8 cellular contexts compared by ENCODE assay signal in the genomic region with DNA sequence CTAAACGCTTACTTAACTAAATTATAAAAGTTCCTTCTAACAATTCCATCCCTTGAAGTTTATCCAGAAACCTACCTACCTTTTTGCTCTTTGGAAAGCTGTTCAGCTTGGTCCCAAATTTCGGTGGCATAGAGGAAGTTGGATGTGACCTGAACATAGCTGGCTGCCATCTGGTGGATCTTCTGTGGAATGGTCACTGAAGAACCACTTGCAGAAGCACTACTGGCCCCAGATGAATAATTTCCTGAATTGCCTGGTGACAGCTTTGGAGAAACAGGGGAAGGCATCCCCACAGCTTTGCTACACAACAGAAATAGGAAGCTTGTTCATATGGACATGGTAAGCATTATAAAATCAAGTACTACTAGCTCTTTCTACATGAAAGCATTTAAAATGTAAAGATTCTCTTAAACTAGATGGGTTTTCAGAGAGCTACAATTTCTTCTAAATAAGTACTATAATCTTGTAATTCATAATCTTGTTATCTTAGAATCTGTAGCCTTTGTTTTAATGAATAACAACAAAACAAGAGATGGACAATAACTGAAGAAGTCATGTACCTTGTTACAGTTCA. TPM values are rescaled to one million over a fixed set of nuclear protein-coding genes. Genes with fewer than 3 reads are reported as not detected.
DNase-seq lines count a peak whose midpoint lies in the region; ATAC-seq, FAIRE-seq and TF ChIP-seq lines count a peak whose summit lies in the region.

No MANE protein-coding gene starts in this region.

- no peaks in the 10 kb centered on the region for H3K9me3 Mint-ChIP-seq in GM23338
- no peaks in the 10 kb centered on the region for H3K9me3 Mint-ChIP-seq in activated CD4-positive, alpha-beta T cell treated with anti-CD3 and anti-CD28 coated beads, Interleukin-2, amount 10 ng/mL, durations not matched to agents 7 days and 5 days

- DNase-seq in D721Med (ENCODE audit: insufficient read length, low spot score), result no peak
- DNase-seq in GM23338 (ENCODE audit: low spot score), result peak; percentile 67
- DNase-seq in NCI-H226, result peak; percentile 2
- DNase-seq in activated CD4-positive, alpha-beta T cell treated with anti-CD3 and anti-CD28 coated beads, Interleukin-2, amount 10 ng/mL, durations not matched to agents 7 days and 5 days, result peak; percentile 38
- peak; percentile 43 for DNase-seq in occipital lobe (lab: John Stamatoyannopoulos, UW)
- no peak for DNase-seq in KG1 (lab: John Stamatoyannopoulos, UW)

- H3K4me3 Mint-ChIP-seq in GM23338, result no peak overlapping the region
- H3K4me3 Mint-ChIP-seq in activated CD4-positive, alpha-beta T cell treated with anti-CD3 and anti-CD28 coated beads, Interleukin-2, amount 10 ng/mL, durations not matched to agents 7 days and 5 days, result no peak overlapping the region

- TF ChIP-seq EP300 in gastroesophageal sphincter (IDR thresholded peaks at IDR 0.05), result no peak

- no peaks in the 10 kb centered on the region for H3K9me3 ChIP-seq in gastroesophageal sphincter

- no peak for TF ChIP-seq POLR2A in gastroesophageal sphincter (IDR thresholded peaks at IDR 0.05)

- H3K27ac ChIP-seq in GM23338 (ENCODE audit: low read depth) (no peak overlapping the region), gastroesophageal sphincter (no peak overlapping the region)

- peak; percentile 52 for TF ChIP-seq CTCF in D721Med (IDR thresholded peaks at IDR 0.05; ENCODE audit: insufficient read depth, missing control alignments)
- peak; percentile 60 to 73 for TF ChIP-seq CTCF in GM23338 (conservative IDR thresholded peaks at IDR 0.05; ENCODE audit: low read depth in 2 of 2)
- TF ChIP-seq CTCF in gastroesophageal sphincter (IDR thresholded peaks at IDR 0.05), result peak; percentile 36 to 66 (median 60)

- no peak overlapping the region for H3K27ac Mint-ChIP-seq in GM23338
- no peak overlapping the region for H3K27ac Mint-ChIP-seq in activated CD4-positive, alpha-beta T cell treated with anti-CD3 and anti-CD28 coated beads, Interleukin-2, amount 10 ng/mL, durations not matched to agents 7 days and 5 days

- H3K4me2 ChIP-seq in GM23338, result no peak overlapping the region

- no peaks in the 10 kb centered on the region for H3K9me2 ChIP-seq in GM23338 (ENCODE audit: insufficient read depth)

- no peaks in the 10 kb centered on the region for H3K4me1 ChIP-seq in GM23338 (ENCODE audit: insufficient read depth)
- peaks cover 0 to under 1% (median 0%) of the 10 kb centered on the region in 3 donors for H3K4me1 ChIP-seq in gastroesophageal sphincter

- no peak overlapping the region for H2AFZ ChIP-seq in GM23338

- CTCF ChIA-PET in activated CD4-positive, alpha-beta T cell treated with anti-CD3 and anti-CD28 coated beads, Interleukin-2, amount 10 ng/mL, durations not matched to agents 7 days and 5 days (lab: Charles Lee), result interaction anchor here (0.6 to 1.8 kb wide), 4 partner anchors 13 to 174 kb away, joined by 3 to 5 read pairs (median 4); a partner anchor contains a TSS

- peak; percentile 83 for ATAC-seq in GM23338
- ATAC-seq in gastroesophageal sphincter, result peak; percentile 63
- ATAC-seq in HG02678 (IDR thresholded peaks at IDR 0.05; ENCODE audit: unreplicated experiment), result no peak

- no peaks in the 10 kb centered on the region for H3K27me3 Mint-ChIP-seq in GM23338 (ENCODE audit: insufficient read depth, low read depth, poor library complexity)
- no peaks in the 10 kb centered on the region for H3K27me3 Mint-ChIP-seq in activated CD4-positive, alpha-beta T cell treated with anti-CD3 and anti-CD28 coated beads, Interleukin-2, amount 10 ng/mL, durations not matched to agents 7 days and 5 days

- no peaks in the 10 kb centered on the region for H3K79me2 ChIP-seq in GM23338 (replicated peaks; ENCODE audit: insufficient read depth)

- 25 to 41% methylated on average over 2 of the region's 2 CpGs for WGBS in gastroesophageal sphincter (ENCODE audit: low coverage in 1 of 2), 2 donors

- no peak for FAIRE-seq in D721Med (lab: Jason Lieb, UNC)

- no peaks in the 10 kb centered on the region for H3K4me1 Mint-ChIP-seq in GM23338
- H3K4me1 Mint-ChIP-seq in activated CD4-positive, alpha-beta T cell treated with anti-CD3 and anti-CD28 coated beads, Interleukin-2, amount 10 ng/mL, durations not matched to agents 7 days and 5 days, result peaks cover 3% of the 10 kb centered on the region

- H3F3A ChIP-seq in GM23338 (replicated peaks; ENCODE audit: low read depth), result no peaks in the 10 kb centered on the region

- H3K36me3 Mint-ChIP-seq in GM23338 (ENCODE audit: low read depth), result peaks cover 64% of the 10 kb centered on the region
- H3K36me3 Mint-ChIP-seq in activated CD4-positive, alpha-beta T cell treated with anti-CD3 and anti-CD28 coated beads, Interleukin-2, amount 10 ng/mL, durations not matched to agents 7 days and 5 days (ENCODE audit: low read depth), result peaks cover 41% of the 10 kb centered on the region

- POLR2A ChIA-PET in activated CD4-positive, alpha-beta T cell treated with anti-CD3 and anti-CD28 coated beads, Interleukin-2, amount 10 ng/mL, durations not matched to agents 7 days and 5 days (lab: Charles Lee), result no interaction called here

- H3K36me3 ChIP-seq in GM23338 (ENCODE audit: insufficient read depth), result peaks cover 40% of the 10 kb centered on the region
- peaks cover 16 to 94% of the 10 kb centered on the region in 2 donors for H3K36me3 ChIP-seq in gastroesophageal sphincter

- no peaks in the 10 kb centered on the region for H3K27me3 ChIP-seq in GM23338 (ENCODE audit: insufficient read depth)
- no peaks in the 10 kb centered on the region for H3K27me3 ChIP-seq in gastroesophageal sphincter

- H4K20me1 ChIP-seq in GM23338 (replicated peaks; ENCODE audit: insufficient read depth), result peaks cover 4% of the 10 kb centered on the region; the same call in 1 of the 2 replicates

- H3K4me3 ChIP-seq in GM23338 (no peak overlapping the region), gastroesophageal sphincter (no peak overlapping the region)

TF ChIP-seq in GM23338, 12 proteins besides CTCF, POLR2A, EP300 and RAD21 (continues in another document):
- TF ChIP-seq ZNF114 (CRISPR knock-in tag; IDR thresholded peaks at IDR 0.05) (no peak), EZH2phosphoT487 (IDR thresholded peaks at IDR 0.05; ENCODE audit: unreplicated experiment) (no peak), POLR2AphosphoS5 (IDR thresholded peaks at IDR 0.05; ENCODE audit: low read depth) (no peak), EZH2 (IDR thresholded peaks at IDR 0.05; ENCODE audit: low read depth, unreplicated experiment) (no peak), JUNB (IDR thresholded peaks at IDR 0.05; ENCODE audit: unreplicated experiment) (no peak), ZNF331 (CRISPR knock-in tag; IDR thresholded peaks at IDR 0.05; ENCODE audit: low read depth) (no peak), STAT1 (IDR thresholded peaks at IDR 0.05; ENCODE audit: unreplicated experiment) (no peak), CREB1 (CRISPR knock-in tag; IDR thresholded peaks at IDR 0.05; ENCODE audit: low read depth) (no peak)
- TF ChIP-seq, protein P1, sequence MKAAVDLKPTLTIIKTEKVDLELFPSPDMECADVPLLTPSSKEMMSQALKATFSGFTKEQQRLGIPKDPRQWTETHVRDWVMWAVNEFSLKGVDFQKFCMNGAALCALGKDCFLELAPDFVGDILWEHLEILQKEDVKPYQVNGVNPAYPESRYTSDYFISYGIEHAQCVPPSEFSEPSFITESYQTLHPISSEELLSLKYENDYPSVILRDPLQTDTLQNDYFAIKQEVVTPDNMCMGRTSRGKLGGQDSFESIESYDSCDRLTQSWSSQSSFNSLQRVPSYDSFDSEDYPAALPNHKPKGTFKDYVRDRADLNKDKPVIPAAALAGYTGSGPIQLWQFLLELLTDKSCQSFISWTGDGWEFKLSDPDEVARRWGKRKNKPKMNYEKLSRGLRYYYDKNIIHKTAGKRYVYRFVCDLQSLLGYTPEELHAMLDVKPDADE (IDR thresholded peaks at IDR 0.05), result no peak

RNA-seq across cellular contexts. Expression of a gene that starts 9.9 kb away (rescaled TPM):
- total RNA-seq in GM23338 (2014; rRNA removed; shearing (Covaris generic)), result 0.54 and 1.8 TPM in 2 replicates
- polyA plus RNA-seq in GM23338 (2016; fragmentation: Nextera tagmentation; extraction: Ambion mirVana), result 1.5 and 1.6 TPM in 2 replicates
- total RNA-seq in activated CD4-positive, alpha-beta T cell treated with anti-CD3 and anti-CD28 coated beads, Interleukin-2, amount 10 ng/mL, durations not matched to agents 7 days and 5 days, result 1 to 10 TPM; 3.2 to 3.8 TPM
- total RNA-seq in gastroesophageal sphincter (1 to 10 TPM in 2 of 4 donors, under 1 TPM in 2; 0.12 to 1.9 (median 0.74) TPM), occipital lobe (2.0 TPM)

RNA-seq across cellular contexts. Expression of a gene that starts 16.9 kb away (rescaled TPM):
- total RNA-seq in GM23338 (2014; rRNA removed; shearing (Covaris generic)), result 104 and 115 TPM in 2 replicates
- 1,308 and 1,495 TPM in 2 replicates for polyA plus RNA-seq in GM23338 (2016; fragmentation: Nextera tagmentation; extraction: Ambion mirVana)
- total RNA-seq in activated CD4-positive, alpha-beta T cell treated with anti-CD3 and anti-CD28 coated beads, Interleukin-2, amount 10 ng/mL, durations not matched to agents 7 days and 5 days, result 100 to 1,000 TPM; 304 to 328 TPM
- total RNA-seq in gastroesophageal sphincter, result 100 to 1,000 TPM; 106 to 169 (median 128) TPM
- 81.1 TPM for total RNA-seq in occipital lobe

RNA-seq across cellular contexts. Expression of a gene that starts 17.1 kb away (rescaled TPM):
- total RNA-seq in GM23338 (2014; rRNA removed; shearing (Covaris generic)), result 0.14 and 0.66 TPM in 2 replicates
- polyA plus RNA-seq in GM23338 (2016; fragmentation: Nextera tagmentation; extraction: Ambion mirVana), result 0.11 and 0.37 TPM in 2 replicates
- under 1 TPM; 0.87 to 0.89 TPM for total RNA-seq in activated CD4-positive, alpha-beta T cell treated with anti-CD3 and anti-CD28 coated beads, Interleukin-2, amount 10 ng/mL, durations not matched to agents 7 days and 5 days
- total RNA-seq in gastroesophageal sphincter (under 1 TPM in 3 of 4 donors, not detected in 1; 0.23 to 0.37 (median 0.31) TPM), occipital lobe (1.9 TPM)

RNA-seq across cellular contexts. Expression of a gene that starts 52.9 kb away (rescaled TPM):
- total RNA-seq in GM23338 (2014; rRNA removed; shearing (Covaris generic)), result 4.3 and 5.4 TPM in 2 replicates
- 2.5 and 2.6 TPM in 2 replicates for polyA plus RNA-seq in GM23338 (2016; fragmentation: Nextera tagmentation; extraction: Ambion mirVana)
- total RNA-seq in activated CD4-positive, alpha-beta T cell treated with anti-CD3 and anti-CD28 coated beads, Interleukin-2, amount 10 ng/mL, durations not matched to agents 7 days and 5 days, result under 1 TPM; 0.42 to 0.98 TPM
- total RNA-seq in gastroesophageal sphincter (10 to 100 TPM in 1 of 4 donors, 1 to 10 TPM in 3; 5.8 to 10.3 (median 6.5) TPM), occipital lobe (0.47 TPM)

Comparison
In these comparisons a context has a peak if more than half of its experiments do, and no peak if none do; other contexts are left out.
1. DNase-seq: peak in GM23338 (single experiment), NCI-H226 (single experiment), activated CD4-positive, alpha-beta T cell treated with anti-CD3 and anti-CD28 coated beads, Interleukin-2, amount 10 ng/mL, durations not matched to agents 7 days and 5 days (single experiment) and occipital lobe (single experiment); none in D721Med (single experiment) and KG1 (single experiment).
2. Peak in every context shown above with its lines, with median percentiles within 50 percentile points of each other: CTCF ChIP-seq.